In the genomic region with DNA sequence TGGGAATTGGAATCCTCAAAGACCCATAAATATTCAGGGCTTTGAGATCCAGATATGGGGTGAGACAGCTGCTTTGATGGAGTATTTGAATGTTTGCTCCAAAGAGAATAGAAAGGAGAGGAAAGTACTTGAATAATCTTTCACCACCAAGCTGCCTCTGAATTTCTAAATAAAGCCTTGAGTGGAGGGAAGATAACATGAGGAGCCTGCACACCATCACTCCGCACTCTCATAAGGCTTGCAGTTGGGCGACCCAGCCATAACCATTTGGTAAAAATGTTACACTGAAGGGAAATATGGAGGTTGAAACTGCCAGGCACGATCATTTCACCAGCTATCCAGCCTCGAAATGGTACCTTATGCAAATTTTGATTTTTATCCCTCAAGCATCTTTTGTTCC, we compare ENCODE assay signal across 24 cellular contexts. TPM values are rescaled to one million over a fixed set of nuclear protein-coding genes. Genes with fewer than 3 reads are reported as not detected.
"Had no signal": no experiment of that assay in that cellular context is flagged by ENCODE, and none has a peak within 500 bp of the region (broad histone marks: within the 10 kb centered on the region; RNA-seq: fewer than 3 reads in every experiment).

No MANE protein-coding gene starts in this region.

- H3K27ac ChIP-seq: lower lobe of right lung, pancreas, prostate gland, right lobe of liver, tibial nerve, uterus had no signal

- H3K27me3 ChIP-seq: pancreas, right lobe of liver, tibial nerve, uterus had no signal

- H3K36me3 ChIP-seq: lower lobe of right lung, pancreas, prostate gland, right lobe of liver, tibial nerve, uterus had no signal

- DNase-seq: hypothalamus; immature natural killer cell; kidney; lower lobe of right lung; mammary epithelial cell; mesenchymal stem cell; naive thymus-derived CD8-positive, alpha-beta T cell; nucleus accumbens; pancreas; posterior cingulate gyrus; retina; right lobe of liver; stimulated activated CD4-positive, alpha-beta T cell treated with anti-CD3 and anti-CD28 coated beads, Interleukin-1b, Interleukin-23, amount 100 ng/mL, for 48 hours; stimulated activated CD4-positive, alpha-beta T cell treated with anti-CD3 and anti-CD28 coated beads, Interleukin-2, amount 100 ng/mL, for 48 hours; stimulated activated CD4-positive, alpha-beta T cell treated with anti-CD3 and anti-CD28 coated beads, Interleukin-4, amount 100 ng/mL, for 4 hours; stimulated activated CD8-positive, alpha-beta memory T cell treated with anti-CD3 and anti-CD28 coated beads, Interleukin-4, amount 100 ng/mL, for 48 hours; stimulated activated naive CD4-positive, alpha-beta T cell treated with Interleukin-2 at 50 U/mL for 16 hours; stimulated activated naive CD8-positive, alpha-beta T cell treated with anti-CD3 and anti-CD28 coated beads, Interleukin-15, amount 100 ng/mL, for 72 hours; substantia nigra; uterus had no signal

- H3K4me3 ChIP-seq: lower lobe of right lung, pancreas, prostate gland, right lobe of liver, smooth muscle cell, tibial nerve, uterus had no signal

- ATAC-seq: lower lobe of right lung; naive thymus-derived CD8-positive, alpha-beta T cell; pancreas; right lobe of liver; stimulated activated memory B cell treated with anti-CD40 and anti-IgM and Interleukin-4, amounts not matched to agents 10 μg/mL and 1 μg/mL and 100 μg/mL, for 72 hours; stimulated activated naive CD8-positive, alpha-beta T cell treated with anti-CD3 and anti-CD28 coated beads, Interleukin-15, amount 100 ng/mL, for 72 hours had no signal

- H3K4me1 ChIP-seq: lower lobe of right lung, pancreas, prostate gland, right lobe of liver, tibial nerve, uterus had no signal

- H3K9me3 ChIP-seq: lower lobe of right lung, pancreas, prostate gland, right lobe of liver, tibial nerve, uterus had no signal

RNA-seq across cellular contexts. Expression of gene VCAM1, which starts 38.4 kb away (rescaled TPM):
- total RNA-seq: naive thymus-derived CD8-positive, alpha-beta T cell had no signal
- polyA plus RNA-seq: immature natural killer cell, mammary epithelial cell had no signal
